In genomic region chr6:45439861-45440388, GRCh38 we compare ENCODE assay signal across 27 cellular contexts.
A peak's percentile ranks its signal among the peaks of the same experiment; 100 is the strongest.
DNase-seq lines count a peak whose midpoint lies in the region; ATAC-seq and TF ChIP-seq lines count a peak whose summit lies in the region.
"Had no signal": no experiment of that assay in that cellular context is flagged by ENCODE, and none has a peak within 500 bp of the region (broad histone marks: within the 10 kb centered on the region; RNA-seq: fewer than 3 reads in every experiment).

No MANE protein-coding gene starts in this region.

- intact Hi-C loops in activated CD4-positive, alpha-beta T cell treated with anti-CD3 and anti-CD28 coated beads, Interleukin-2, amount 10 ng/mL, durations not matched to agents 24 days and 14 days (cut with micrococcal nuclease): loop anchor here (2.0 to 10.0 kb wide), 3 partner anchors 115 to 482 kb away; no protein-coding TSS in a partner anchor

- no peak overlapping the region for H3K4me3 Mint-ChIP-seq in activated CD4-positive, alpha-beta T cell treated with anti-CD3 and anti-CD28 coated beads, Interleukin-2, amount 10 ng/mL, durations not matched to agents 24 days and 14 days
- H3K4me3 Mint-ChIP-seq in HFFc6: no peak overlapping the region
- H3K4me3 Mint-ChIP-seq in activated CD4-positive, alpha-beta memory T cell treated with anti-CD3 and anti-CD28 coated beads, Interleukin-2, amount 10 ng/mL, durations not matched to agents 7 days and 5 days: peak overlapping the region; percentile 43
- H3K4me3 Mint-ChIP-seq in natural killer cell treated with Interleukin-12 subunit alpha and Interleukin-12 subunit beta and Interleukin-15 and Interleukin-18, amount 100 ng/mL, for 72 hours: peak overlapping the region; percentile 23
- H3K4me3 Mint-ChIP-seq: IgD-negative memory B cell; nephron progenitor cell; stimulated activated memory B cell treated with anti-CD40 and anti-IgM and Interleukin-4, amounts not matched to agents 10 μg/mL and 1 μg/mL and 100 μg/mL, for 72 hours had no signal

- peak overlapping the region; percentile 4 for H3K27ac Mint-ChIP-seq in activated CD4-positive, alpha-beta T cell treated with anti-CD3 and anti-CD28 coated beads, Interleukin-2, amount 10 ng/mL, durations not matched to agents 24 days and 14 days
- H3K27ac Mint-ChIP-seq in HFFc6: peak overlapping the region; percentile 81; the same call in 1 of the 2 replicates
- peak overlapping the region; percentile 63 for H3K27ac Mint-ChIP-seq in activated CD4-positive, alpha-beta memory T cell treated with anti-CD3 and anti-CD28 coated beads, Interleukin-2, amount 10 ng/mL, durations not matched to agents 7 days and 5 days
- H3K27ac Mint-ChIP-seq in natural killer cell treated with Interleukin-12 subunit alpha and Interleukin-12 subunit beta and Interleukin-15 and Interleukin-18, amount 100 ng/mL, for 72 hours: peak overlapping the region in 1 of 2 donors; percentile 61
- H3K27ac Mint-ChIP-seq: nephron progenitor cell; stimulated activated memory B cell treated with anti-CD40 and anti-IgM and Interleukin-4, amounts not matched to agents 10 μg/mL and 1 μg/mL and 100 μg/mL, for 72 hours had no signal

- POLR2A ChIA-PET in activated CD4-positive, alpha-beta memory T cell treated with anti-CD3 and anti-CD28 coated beads, Interleukin-2, amount 10 ng/mL, durations not matched to agents 7 days and 5 days (lab: Charles Lee): interaction anchor here (0.9 to 7.7 kb wide), 5 partner anchors 9 to 18 kb away, joined by 3 to 91 read pairs (median 10); no protein-coding TSS in a partner anchor

- TF ChIP-seq CTCF in HFFc6 (IDR thresholded peaks at IDR 0.05): no peak

- ATAC-seq in natural killer cell treated with Interleukin-12 subunit alpha and Interleukin-12 subunit beta and Interleukin-15 and Interleukin-18, amount 100 ng/mL, for 72 hours: no peak
- ATAC-seq: activated CD4-positive, CD25-positive, alpha-beta regulatory T cell treated with anti-CD3 and anti-CD28 coated beads, Interleukin-2, amount 50 U/mL, for 24 hours; gastrocnemius medialis; mucosa of descending colon; Right ventricle myocardium inferior; stimulated activated memory B cell treated with anti-CD40 and anti-IgM and Interleukin-4, amounts not matched to agents 10 μg/mL and 1 μg/mL and 100 μg/mL, for 72 hours had no signal

- peaks cover 4% of the 10 kb centered on the region for H3K9me3 Mint-ChIP-seq in activated CD4-positive, alpha-beta T cell treated with anti-CD3 and anti-CD28 coated beads, Interleukin-2, amount 10 ng/mL, durations not matched to agents 24 days and 14 days
- no peaks in the 10 kb centered on the region for H3K9me3 Mint-ChIP-seq in HFFc6
- no peaks in the 10 kb centered on the region for H3K9me3 Mint-ChIP-seq in activated CD4-positive, alpha-beta memory T cell treated with anti-CD3 and anti-CD28 coated beads, Interleukin-2, amount 10 ng/mL, durations not matched to agents 7 days and 5 days
- no peaks in the 10 kb centered on the region for H3K9me3 Mint-ChIP-seq in natural killer cell treated with Interleukin-12 subunit alpha and Interleukin-12 subunit beta and Interleukin-15 and Interleukin-18, amount 100 ng/mL, for 72 hours
- H3K9me3 Mint-ChIP-seq: activated naive CD4-positive, alpha-beta T cell treated with anti-CD3 and anti-CD28 coated beads, Interleukin-2, amount 50 U/mL, for 24 hours; IgD-negative memory B cell; nephron progenitor cell; stimulated activated memory B cell treated with anti-CD40 and anti-IgM and Interleukin-4, amounts not matched to agents 10 μg/mL and 1 μg/mL and 100 μg/mL, for 72 hours had no signal

- CTCF ChIA-PET in activated CD4-positive, alpha-beta memory T cell treated with anti-CD3 and anti-CD28 coated beads, Interleukin-2, amount 10 ng/mL, durations not matched to agents 7 days and 5 days (lab: Charles Lee): no interaction called here

- peaks cover 68% of the 10 kb centered on the region for H3K36me3 Mint-ChIP-seq in activated CD4-positive, alpha-beta T cell treated with anti-CD3 and anti-CD28 coated beads, Interleukin-2, amount 10 ng/mL, durations not matched to agents 24 days and 14 days (ENCODE audit: low read depth)
- H3K36me3 Mint-ChIP-seq in HFFc6 (ENCODE audit: low read depth): peaks cover 47% of the 10 kb centered on the region
- H3K36me3 Mint-ChIP-seq in activated CD4-positive, alpha-beta memory T cell treated with anti-CD3 and anti-CD28 coated beads, Interleukin-2, amount 10 ng/mL, durations not matched to agents 7 days and 5 days (ENCODE audit: low read depth): peaks cover 89% of the 10 kb centered on the region
- peaks cover 11% of the 10 kb centered on the region for H3K36me3 Mint-ChIP-seq in natural killer cell treated with Interleukin-12 subunit alpha and Interleukin-12 subunit beta and Interleukin-15 and Interleukin-18, amount 100 ng/mL, for 72 hours
- H3K36me3 Mint-ChIP-seq: activated naive CD4-positive, alpha-beta T cell treated with anti-CD3 and anti-CD28 coated beads, Interleukin-2, amount 50 U/mL, for 24 hours; stimulated activated memory B cell treated with anti-CD40 and anti-IgM and Interleukin-4, amounts not matched to agents 10 μg/mL and 1 μg/mL and 100 μg/mL, for 72 hours had no signal

- peaks cover 65% of the 10 kb centered on the region for H3K4me1 Mint-ChIP-seq in activated CD4-positive, alpha-beta T cell treated with anti-CD3 and anti-CD28 coated beads, Interleukin-2, amount 10 ng/mL, durations not matched to agents 24 days and 14 days
- peaks cover 80% of the 10 kb centered on the region for H3K4me1 Mint-ChIP-seq in HFFc6 (ENCODE audit: low read depth)
- peaks cover 93% of the 10 kb centered on the region for H3K4me1 Mint-ChIP-seq in activated CD4-positive, alpha-beta memory T cell treated with anti-CD3 and anti-CD28 coated beads, Interleukin-2, amount 10 ng/mL, durations not matched to agents 7 days and 5 days
- peaks cover 18 to 63% of the 10 kb centered on the region in 2 donors for H3K4me1 Mint-ChIP-seq in natural killer cell treated with Interleukin-12 subunit alpha and Interleukin-12 subunit beta and Interleukin-15 and Interleukin-18, amount 100 ng/mL, for 72 hours (ENCODE audit: low read depth in 2 of 2)

- no peak for DNase-seq in activated CD4-positive, alpha-beta T cell treated with anti-CD3 and anti-CD28 coated beads, Interleukin-2, amount 10 ng/mL, durations not matched to agents 24 days and 14 days
- no peak for DNase-seq in activated CD4-positive, alpha-beta T cell treated with anti-CD3 and anti-CD28 coated beads, Interleukin-2, amount 50 U/mL, for 48 hours
- DNase-seq in HFFc6 (no peak), NCI-H1417 treated with DMSO at 0.1 percent for 48 hours (lab: John Stamatoyannopoulos, UW) (no peak), DMS79 (lab: John Stamatoyannopoulos, UW) (no peak)
- DNase-seq in activated CD4-positive, alpha-beta memory T cell treated with anti-CD3 and anti-CD28 coated beads, Interleukin-2, amount 10 ng/mL, durations not matched to agents 7 days and 5 days: no peak
- DNase-seq in natural killer cell treated with Interleukin-12 subunit alpha and Interleukin-12 subunit beta and Interleukin-15 and Interleukin-18, amount 100 ng/mL, for 72 hours (ENCODE audit: low spot score): no peak
- DNase-seq in stimulated activated naive CD4-positive, alpha-beta T cell (lab: John Stamatoyannopoulos, UW): no peak
- DNase-seq: 8988T; C1 segment of cervical spinal cord; effector CD4-positive, alpha-beta T cell; gastrocnemius medialis; GM23248; mucosa of descending colon; NCI-H1092 treated with DMSO at 0.1 percent for 48 hours; NCI-H187; NCI-H524 treated with DMSO at 0.1 percent for 48 hours; nephron progenitor cell; NK-92 treated with Interleukin-12 subunit alpha and Interleukin-12 subunit beta, amount 100 ng/mL, for 24 hours; stimulated activated CD4-positive, alpha-beta T cell treated with anti-CD3 and anti-CD28 coated beads, Interleukin-4, amount 100 ng/mL, for 4 hours; substantia nigra; upper lobe of left lung had no signal

- no peaks in the 10 kb centered on the region for H3K27me3 Mint-ChIP-seq in activated CD4-positive, alpha-beta T cell treated with anti-CD3 and anti-CD28 coated beads, Interleukin-2, amount 10 ng/mL, durations not matched to agents 24 days and 14 days
- H3K27me3 Mint-ChIP-seq in HFFc6 (ENCODE audit: insufficient read depth): no peaks in the 10 kb centered on the region
- no peaks in the 10 kb centered on the region for H3K27me3 Mint-ChIP-seq in activated CD4-positive, alpha-beta memory T cell treated with anti-CD3 and anti-CD28 coated beads, Interleukin-2, amount 10 ng/mL, durations not matched to agents 7 days and 5 days
- H3K27me3 Mint-ChIP-seq in natural killer cell treated with Interleukin-12 subunit alpha and Interleukin-12 subunit beta and Interleukin-15 and Interleukin-18, amount 100 ng/mL, for 72 hours: no peaks in the 10 kb centered on the region
- H3K27me3 Mint-ChIP-seq: activated naive CD4-positive, alpha-beta T cell treated with anti-CD3 and anti-CD28 coated beads, Interleukin-2, amount 50 U/mL, for 24 hours; stimulated activated memory B cell treated with anti-CD40 and anti-IgM and Interleukin-4, amounts not matched to agents 10 μg/mL and 1 μg/mL and 100 μg/mL, for 72 hours had no signal

Comparison
In these comparisons a context has a peak if more than half of its experiments do, and no peak if none do; other contexts are left out.
1. H3K4me3 Mint-ChIP-seq: peak in activated CD4-positive, alpha-beta memory T cell treated with anti-CD3 and anti-CD28 coated beads, Interleukin-2, amount 10 ng/mL, durations not matched to agents 7 days and 5 days (single experiment) and natural killer cell treated with Interleukin-12 subunit alpha and Interleukin-12 subunit beta and Interleukin-15 and Interleukin-18, amount 100 ng/mL, for 72 hours (single experiment); none in activated CD4-positive, alpha-beta T cell treated with anti-CD3 and anti-CD28 coated beads, Interleukin-2, amount 10 ng/mL, durations not matched to agents 24 days and 14 days (single experiment) and HFFc6 (single experiment).